Comparison of ENCODE assay signal across 14 cellular contexts in the genomic region with DNA sequence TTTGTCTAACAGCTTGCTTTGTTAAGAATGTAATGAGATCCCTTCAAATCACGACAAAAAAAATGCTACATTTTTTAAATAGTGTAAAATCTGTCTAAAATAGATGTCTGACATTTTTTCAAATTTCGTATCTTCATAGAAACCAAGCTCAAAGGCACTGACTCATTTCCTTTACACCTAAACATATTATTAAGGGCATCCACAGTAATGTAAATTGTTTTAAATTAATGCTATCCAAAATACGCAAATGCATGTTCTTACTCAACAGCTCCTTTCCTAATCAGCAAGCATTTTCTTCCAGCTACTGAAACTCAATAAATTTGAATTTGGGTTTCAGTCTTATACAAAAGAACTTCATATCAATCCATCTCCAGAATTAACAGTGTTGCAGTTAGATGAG. TPM values are rescaled to one million over a fixed set of nuclear protein-coding genes. Genes with fewer than 3 reads are reported as not detected.
DNase-seq lines count a peak whose midpoint lies in the region; ATAC-seq and TF ChIP-seq lines count a peak whose summit lies in the region.
"Had no signal": no experiment of that assay in that cellular context is flagged by ENCODE, and none has a peak within 500 bp of the region (broad histone marks: within the 10 kb centered on the region; RNA-seq: fewer than 3 reads in every experiment).

No MANE protein-coding gene starts in this region.

- intact Hi-C loops in CD4-positive, alpha-beta T cell (cut with DNase I, micrococcal nuclease), result no loop called here

- peak overlapping the region; percentile 19 for H3K27ac Mint-ChIP-seq in CD4-positive, alpha-beta T cell
- no peak overlapping the region for H3K27ac Mint-ChIP-seq in stimulated activated memory B cell treated with anti-CD40 and anti-IgM and Interleukin-4, amounts not matched to agents 10 μg/mL and 1 μg/mL and 100 μg/mL, for 72 hours

- peaks cover 16% of the 10 kb centered on the region for H3K36me3 Mint-ChIP-seq in CD4-positive, alpha-beta T cell (ENCODE audit: low read depth)
- peaks cover 18% of the 10 kb centered on the region for H3K36me3 Mint-ChIP-seq in stimulated activated memory B cell treated with anti-CD40 and anti-IgM and Interleukin-4, amounts not matched to agents 10 μg/mL and 1 μg/mL and 100 μg/mL, for 72 hours

- peaks cover 47% of the 10 kb centered on the region for H3K4me1 Mint-ChIP-seq in CD4-positive, alpha-beta T cell (ENCODE audit: low read depth)
- peaks cover 53% of the 10 kb centered on the region for H3K4me1 Mint-ChIP-seq in stimulated activated memory B cell treated with anti-CD40 and anti-IgM and Interleukin-4, amounts not matched to agents 10 μg/mL and 1 μg/mL and 100 μg/mL, for 72 hours

- CTCF ChIA-PET in CD4-positive, alpha-beta T cell (lab: Charles Lee), result no interaction called here

- H3K9me3 ChIP-seq in CD4-positive, alpha-beta T cell (ENCODE audit: control insufficient read depth, low read length), result no peaks in the 10 kb centered on the region
- H3K9me3 ChIP-seq: BLaER1 treated with 17β-estradiol and CSF1 and Interleukin-3, amounts not matched to agents 10 nM and 100 nM; heart right ventricle; left ventricle myocardium inferior had no signal

- no peaks in the 10 kb centered on the region for H3K27me3 ChIP-seq in CD4-positive, alpha-beta T cell (ENCODE audit: control insufficient read depth, insufficient read depth, low read length)
- H3K27me3 ChIP-seq: BLaER1 treated with 17β-estradiol and CSF1 and Interleukin-3, amounts not matched to agents 10 nM and 100 nM; heart right ventricle had no signal

- H3K27ac ChIP-seq in CD4-positive, alpha-beta T cell (ENCODE audit: low read depth, low read length), result no peak overlapping the region
- H3K27ac ChIP-seq: BLaER1 treated with 17β-estradiol and CSF1 and Interleukin-3, amounts not matched to agents 10 nM and 100 nM; heart right ventricle; left ventricle myocardium inferior; SK-N-MC had no signal

- no peak for DNase-seq in CD4-positive, alpha-beta T cell
- DNase-seq in GM12865 (ENCODE audit: low read depth), result peak; percentile 27
- peak; percentile 11 for DNase-seq in fibroblast of pulmonary artery (ENCODE audit: low read depth)
- DNase-seq in medulla oblongata (ENCODE audit: extremely low spot score), result no peak
- no peak for DNase-seq in NCI-H82 treated with DMSO at 0.1 percent for 48 hours (lab: John Stamatoyannopoulos, UW; ENCODE audit: unreplicated experiment)
- DNase-seq: activated CD4-positive, CD25-positive, alpha-beta regulatory T cell; heart right ventricle; left ventricle myocardium inferior had no signal

- no peaks in the 10 kb centered on the region for H3K27me3 Mint-ChIP-seq in CD4-positive, alpha-beta T cell
- no peaks in the 10 kb centered on the region for H3K27me3 Mint-ChIP-seq in stimulated activated memory B cell treated with anti-CD40 and anti-IgM and Interleukin-4, amounts not matched to agents 10 μg/mL and 1 μg/mL and 100 μg/mL, for 72 hours
- H3K27me3 Mint-ChIP-seq: central memory CD8-positive, alpha-beta T cell had no signal

- no peak for TF ChIP-seq CTCF in CD4-positive, alpha-beta T cell (IDR thresholded peaks at IDR 0.05)
- no peak for TF ChIP-seq CTCF in GM12865 (IDR thresholded peaks at IDR 0.05; ENCODE audit: insufficient read depth, low read depth, low read length, missing control alignments)
- TF ChIP-seq CTCF in WI38 (IDR thresholded peaks at IDR 0.05; ENCODE audit: low read depth, low read length), result no peak
- no peak for TF ChIP-seq CTCF in fibroblast of pulmonary artery (IDR thresholded peaks at IDR 0.05; ENCODE audit: low read length, missing control alignments)

- POLR2A ChIA-PET in CD4-positive, alpha-beta T cell (lab: Charles Lee), result interaction anchor here (0.6 kb wide), 1 partner anchor 137 kb away, joined by 3 read pairs; the partner anchor contains the start of gene ORC6

- H3K4me3 Mint-ChIP-seq in CD4-positive, alpha-beta T cell, result peak overlapping the region; percentile 38
- no peak overlapping the region for H3K4me3 Mint-ChIP-seq in stimulated activated memory B cell treated with anti-CD40 and anti-IgM and Interleukin-4, amounts not matched to agents 10 μg/mL and 1 μg/mL and 100 μg/mL, for 72 hours
- H3K4me3 Mint-ChIP-seq: central memory CD8-positive, alpha-beta T cell had no signal

- H3K4me3 ChIP-seq in GM12865 (ENCODE audit: low read depth, low read length), result peak overlapping the region; percentile 34; the same call in 1 of the 2 replicates
- peak overlapping the region; percentile 37 for H3K4me3 ChIP-seq in WI38 (ENCODE audit: low read depth, low read length)
- H3K4me3 ChIP-seq in fibroblast of pulmonary artery (replicated peaks; ENCODE audit: low read depth, low read length), result no peak overlapping the region
- H3K4me3 ChIP-seq: BLaER1 treated with 17β-estradiol and CSF1 and Interleukin-3, amounts not matched to agents 10 nM and 100 nM; heart right ventricle; left ventricle myocardium inferior; SK-N-MC had no signal

- ATAC-seq in CD4-positive, alpha-beta T cell (ENCODE audit: poor library complexity), result no peak
- ATAC-seq in stimulated activated memory B cell treated with anti-CD40 and anti-IgM and Interleukin-4, amounts not matched to agents 10 μg/mL and 1 μg/mL and 100 μg/mL, for 72 hours, result no peak
- ATAC-seq in HG03460 (IDR thresholded peaks at IDR 0.05; ENCODE audit: unreplicated experiment), result no peak
- ATAC-seq: heart right ventricle had no signal

- H3K9me3 Mint-ChIP-seq in CD4-positive, alpha-beta T cell, result no peaks in the 10 kb centered on the region
- no peaks in the 10 kb centered on the region for H3K9me3 Mint-ChIP-seq in stimulated activated memory B cell treated with anti-CD40 and anti-IgM and Interleukin-4, amounts not matched to agents 10 μg/mL and 1 μg/mL and 100 μg/mL, for 72 hours
- H3K9me3 Mint-ChIP-seq: central memory CD8-positive, alpha-beta T cell had no signal

RNA-seq across cellular contexts. Expression of gene C16orf87, which starts 4.4 kb away (rescaled TPM):
- 10 to 100 TPM; 20.6 to 22.6 TPM for total RNA-seq in CD4-positive, alpha-beta T cell

RNA-seq across cellular contexts. Expression of gene GPT2, which starts 57.5 kb away (rescaled TPM):
- total RNA-seq in CD4-positive, alpha-beta T cell, result under 1 TPM in 1 of 2 experiments, not detected in 1; 0.47 TPM

Comparison
In these comparisons a context has a peak if more than half of its experiments do, and no peak if none do; other contexts are left out.
1. DNase-seq: peak in GM12865 (single experiment) and fibroblast of pulmonary artery (single experiment); none in CD4-positive, alpha-beta T cell (0 of 10), medulla oblongata (single experiment) and NCI-H82 treated with DMSO at 0.1 percent for 48 hours (single experiment).